ENCODE assay signal across 8 cellular contexts in genomic region chr1:226702957-226703831, GRCh38. TPM values are rescaled to one million over a fixed set of nuclear protein-coding genes. Genes with fewer than 3 reads are reported as not detected.
A peak's percentile ranks its signal among the peaks of the same experiment; 100 is the strongest.
DNase-seq lines count a peak whose midpoint lies in the region; ATAC-seq and TF ChIP-seq lines count a peak whose summit lies in the region.

No MANE protein-coding gene starts in this region.

- ATAC-seq in CD8-positive, alpha-beta T cell, result peak; percentile 82
- ATAC-seq in GM19397 (IDR thresholded peaks at IDR 0.05; ENCODE audit: unreplicated experiment), result peak; percentile 81
- ATAC-seq in HG03571 (IDR thresholded peaks at IDR 0.05; ENCODE audit: unreplicated experiment), result peak; percentile 83

- no peaks in the 10 kb centered on the region for H3K9me2 ChIP-seq in neural cell (ENCODE audit: insufficient read depth, low read length)

- no peak for TF ChIP-seq EP300 in neural cell (conservative IDR thresholded peaks at IDR 0.05; ENCODE audit: poor library complexity, severe bottlenecking)

- H3K79me2 ChIP-seq in neural cell (replicated peaks; ENCODE audit: insufficient read depth, low read length), result no peaks in the 10 kb centered on the region

- CTCF ChIA-PET in CD8-positive, alpha-beta T cell (lab: Charles Lee), result interaction anchor here (0.9 to 5.0 kb wide), 7 partner anchors 9 to 68 kb away, joined by 3 to 26 read pairs (median 5); no protein-coding TSS in a partner anchor

- TF ChIP-seq CTCF in CD8-positive, alpha-beta T cell (IDR thresholded peaks at IDR 0.05), result no peak
- TF ChIP-seq CTCF in fibroblast of villous mesenchyme (IDR thresholded peaks at IDR 0.05; ENCODE audit: insufficient read depth, low read depth, low read length), result no peak
- TF ChIP-seq CTCF in neural cell (IDR thresholded peaks at IDR 0.05; ENCODE audit: poor library complexity, severe bottlenecking), result no peak

- H3K27me3 Mint-ChIP-seq in CD8-positive, alpha-beta T cell (ENCODE audit: low read depth), result no peaks in the 10 kb centered on the region

- peak overlapping the region; percentile 39 for H3K4me2 ChIP-seq in neural cell (ENCODE audit: low read length)

- intact Hi-C loops in CD8-positive, alpha-beta T cell (cut with DNase I, micrococcal nuclease), result loop anchor here (1.0 to 2.0 kb wide), 8 partner anchors 9 to 68 kb away; partner anchors contain the start of gene ITPKB (in 2 of the 2)

- POLR2A ChIA-PET in CD8-positive, alpha-beta T cell (lab: Charles Lee), result interaction anchor here (0.7 to 2.8 kb wide), 11 partner anchors 10 to 69 kb away, joined by 3 to 11 read pairs (median 4); partner anchors contain the start of gene ITPKB

- no peaks in the 10 kb centered on the region for H3K9me3 Mint-ChIP-seq in CD8-positive, alpha-beta T cell

- peak overlapping the region; percentile 56 for H3K9ac ChIP-seq in neural cell (ENCODE audit: low read length)
- peak overlapping the region; percentile 77 to 88 for H3K9ac ChIP-seq in stomach smooth muscle (ENCODE audit: low read length in 2 of 2)

- H3K4me3 ChIP-seq in CD8-positive, alpha-beta T cell (ENCODE audit: low read depth, low read length), result peak overlapping the region; percentile 51
- H3K4me3 ChIP-seq in fibroblast of villous mesenchyme (ENCODE audit: low read depth, low read length) (peak overlapping the region; percentile 63), neural cell (ENCODE audit: low read length) (peak overlapping the region; percentile 62), stomach smooth muscle (ENCODE audit: low read length in 2 of 2) (peak overlapping the region; percentile 58 to 79)

- H3K36me3 Mint-ChIP-seq in CD8-positive, alpha-beta T cell, result peaks cover 65% of the 10 kb centered on the region

- peak overlapping the region; percentile 35 for H2AFZ ChIP-seq in neural cell (ENCODE audit: low read depth, low read length)

- H3F3A ChIP-seq in neural cell (ENCODE audit: insufficient read depth, low read length, poor library complexity, severe bottlenecking), result no peaks in the 10 kb centered on the region

- no peak for TF ChIP-seq RAD21 in neural cell (conservative IDR thresholded peaks at IDR 0.05)

- peaks cover 85% of the 10 kb centered on the region for H3K4me1 ChIP-seq in CD8-positive, alpha-beta T cell (ENCODE audit: insufficient read depth, low read length)
- H3K4me1 ChIP-seq in stomach smooth muscle (ENCODE audit: control insufficient read depth, insufficient read depth, low read length), result peaks cover 58% of the 10 kb centered on the region

- no peaks in the 10 kb centered on the region for H3K27me3 ChIP-seq in CD8-positive, alpha-beta T cell (ENCODE audit: insufficient read depth, low read length)
- H3K27me3 ChIP-seq in neural cell (ENCODE audit: insufficient read depth, low read depth, low read length), result no peaks in the 10 kb centered on the region
- no peaks in the 10 kb centered on the region for H3K27me3 ChIP-seq in stomach smooth muscle (ENCODE audit: control insufficient read depth in 1 of 2, insufficient read depth in 2 of 2, low read length in 2 of 2)

- peak overlapping the region; percentile 92 for H3K27ac Mint-ChIP-seq in CD8-positive, alpha-beta T cell

- H3K9me3 ChIP-seq in CD8-positive, alpha-beta T cell (ENCODE audit: low read length), result no peaks in the 10 kb centered on the region
- H3K9me3 ChIP-seq in neural cell (ENCODE audit: low read length) (no peaks in the 10 kb centered on the region), stomach smooth muscle (ENCODE audit: control insufficient read depth in 2 of 2, low read length in 2 of 2) (no peaks in the 10 kb centered on the region)

- H3K4me1 Mint-ChIP-seq in CD8-positive, alpha-beta T cell (ENCODE audit: low read depth), result peaks cover 88% of the 10 kb centered on the region

- peak overlapping the region; percentile 72 for H3K27ac ChIP-seq in CD8-positive, alpha-beta T cell (ENCODE audit: low read depth, low read length)
- H3K27ac ChIP-seq in neural cell (ENCODE audit: low read length) (peak overlapping the region; percentile 16), stomach smooth muscle (ENCODE audit: low read length) (peak overlapping the region; percentile 97)

- no peaks in the 10 kb centered on the region for H4K20me1 ChIP-seq in neural cell (ENCODE audit: insufficient read depth)

- peak; percentile 56 to 88 (median 80) for DNase-seq in CD8-positive, alpha-beta T cell
- DNase-seq in RPMI8226 (peak; percentile 81), fibroblast of villous mesenchyme (ENCODE audit: low read depth) (peak; percentile 63)
- DNase-seq in activated effector memory CD4-positive, alpha-beta T cell treated with Interleukin-2 at 50 U/mL for 16 hours, result peak; percentile 71

- H3K4me3 Mint-ChIP-seq in CD8-positive, alpha-beta T cell, result peak overlapping the region; percentile 72

- H3K36me3 ChIP-seq in CD8-positive, alpha-beta T cell (ENCODE audit: insufficient read depth, low read length), result peaks cover 6% of the 10 kb centered on the region
- H3K36me3 ChIP-seq in neural cell (ENCODE audit: insufficient read depth, low read length) (no peaks in the 10 kb centered on the region), stomach smooth muscle (ENCODE audit: control insufficient read depth in 2 of 2, insufficient read depth in 2 of 2, low read length in 2 of 2) (peaks cover 7 to 10% of the 10 kb centered on the region in 2 donors)

TF ChIP-seq in neural cell, 6 proteins besides CTCF, POLR2A, EP300 and RAD21:
- TF ChIP-seq POLR2AphosphoS5 (IDR thresholded peaks at IDR 0.05), result peak; percentile 41
- no peak for TF ChIP-seq TAF1 (IDR thresholded peaks at IDR 0.05; ENCODE audit: low read depth)

RNA-seq across cellular contexts. Expression of gene ITPKB, which starts 35.9 kb away (rescaled TPM):
- total RNA-seq in CD8-positive, alpha-beta T cell, result 100 to 1,000 TPM; 504 to 516 TPM
- total RNA-seq in fibroblast of villous mesenchyme, result 2.6 and 4.7 TPM in 2 replicates
- 0.19 TPM in 1 of 2 replicates, not detected in the other for polyA plus RNA-seq in neural cell
- polyA minus RNA-seq in neural cell, result 0.24 and 0.46 TPM in 2 replicates

Comparison
In these comparisons a context has a peak if more than half of its experiments do, and no peak if none do; other contexts are left out.
1. Peak in every context shown above with its lines: DNase-seq, ATAC-seq, H3K4me3 ChIP-seq and H3K27ac ChIP-seq.
2. H3K27ac ChIP-seq: peak in every context shown above with its lines; median percentile 97 in stomach smooth muscle; 72 in CD8-positive, alpha-beta T cell; 16 in neural cell.
3. RNA of gene ITPKB, which starts 35.9 kb away (total RNA-seq): 504 to 516 TPM in CD8-positive, alpha-beta T cell; 2.6 to 4.7 TPM in fibroblast of villous mesenchyme; every median in the first group is over 10 times any median in the second.